ENCODE assay signal across 8 cellular contexts in genomic region chr19:33416307-33417215, GRCh38.
DNase-seq lines count a peak whose midpoint lies in the region; ATAC-seq and TF ChIP-seq lines count a peak whose summit lies in the region.

No MANE protein-coding gene starts in this region.

- no peaks in the 10 kb centered on the region for H3K27me3 ChIP-seq in WERI-Rb-1 (ENCODE audit: insufficient read depth, low read depth, severe bottlenecking)

- no peaks in the 10 kb centered on the region; the same call in 1 of the 2 replicates for H3K36me3 ChIP-seq in WERI-Rb-1

- in situ Hi-C loops in T47D (cut with HindIII; ENCODE audit: low pct_unique_long_range_greater_than_20kb, low sequenced_read_pairs): no loop called here

- peak overlapping the region; percentile 12; the same call in 1 of the 2 replicates for H3K4me3 ChIP-seq in AG04449 (ENCODE audit: low read depth, low read length)
- peak overlapping the region; percentile 42 for H3K4me3 ChIP-seq in WERI-Rb-1 (ENCODE audit: low read depth, low read length)

- DNase-seq in AG04449 (ENCODE audit: low read depth, low spot score) (no peak), NCI-H2196 treated with DMSO at 0.1 percent for 48 hours (lab: John Stamatoyannopoulos, UW; ENCODE audit: unreplicated experiment) (peak; percentile 13), WERI-Rb-1 (peak; percentile 86), T47D (ENCODE audit: low read depth in 1 of 2, low spot score in 1 of 2) (peak; percentile 65 to 80), kidney glomerular epithelial cell (lab: John Stamatoyannopoulos, UW) (peak; percentile 29)
- DNase-seq in stimulated activated CD4-positive, alpha-beta T cell treated with anti-CD3 and anti-CD28 coated beads, TNF-alpha, amount 100 ng/mL, for 24 hours (ENCODE audit: low read depth in 3 of 3): peak; percentile 41 to 70 (median 45)

- TF ChIP-seq CTCF in AG04449 (IDR thresholded peaks at IDR 0.05; ENCODE audit: insufficient read depth, low read length, missing control alignments) (peak; percentile 74), WERI-Rb-1 (IDR thresholded peaks at IDR 0.05; ENCODE audit: low read depth, low read length) (peak; percentile 73)

- H3K27ac ChIP-seq in WERI-Rb-1: peak overlapping the region; percentile 16; the same call in 1 of the 2 replicates

- POLR2A ChIA-PET in AG04449 (lab: Yijun Ruan, JAX): no interaction called here

- CTCF ChIA-PET in AG04449 (lab: Yijun Ruan, JAX): interaction anchor here (0.7 to 10.1 kb wide), 31 partner anchors 8 to 679 kb away, joined by 3 to 170 read pairs (median 4); no protein-coding TSS in a partner anchor

- peaks cover 2% of the 10 kb centered on the region for H3K9me3 ChIP-seq in WERI-Rb-1 (ENCODE audit: severe bottlenecking)

- ATAC-seq in GM21723 (IDR thresholded peaks at IDR 0.05; ENCODE audit: unreplicated experiment): peak; percentile 60
- ATAC-seq in GM19395 (IDR thresholded peaks at IDR 0.05; ENCODE audit: unreplicated experiment): no peak
